ENCODE assay signal across 21 cellular contexts in genomic region chr5:136811086-136811485, GRCh38.
DNase-seq lines count a peak whose midpoint lies in the region; ATAC-seq and TF ChIP-seq lines count a peak whose summit lies in the region.
"Had no signal": no experiment of that assay in that cellular context is flagged by ENCODE, and none has a peak within 500 bp of the region (broad histone marks: within the 10 kb centered on the region; RNA-seq: fewer than 3 reads in every experiment).

No MANE protein-coding gene starts in this region.

- peaks cover 0 to 28% (median 20%) of the 10 kb centered on the region in 9 donors for H3K4me1 ChIP-seq in heart right ventricle
- peaks cover 38% of the 10 kb centered on the region for H3K4me1 ChIP-seq in adipocyte (ENCODE audit: control insufficient read depth, insufficient read depth, low read length)
- H3K4me1 ChIP-seq: Peyer's patch, SJCRH30 had no signal

- BruUV-seq in MCF 10A (replicated peaks; lab: Mats Ljungman, UMichigan) = no TSS peak

- 44 to 53% methylated on average over 3 of the region's 3 CpGs for WGBS in heart right ventricle, 2 donors

- H3K9ac ChIP-seq in adipocyte (ENCODE audit: low read length) = no peak overlapping the region

- POLR2A ChIA-PET in MCF 10A (lab: Yijun Ruan, JAX) = interaction anchor here (0.9 to 1.3 kb wide), 2 partner anchors 8 to 16 kb away, joined by 3 to 4 read pairs; no protein-coding TSS in a partner anchor

- H3K9me3 ChIP-seq in heart right ventricle (no peaks in the 10 kb centered on the region), adipocyte (ENCODE audit: control insufficient read depth, low read length) (no peaks in the 10 kb centered on the region)
- H3K9me3 ChIP-seq: neutrophil, Peyer's patch, SJCRH30, thoracic aorta had no signal

- no peak for ATAC-seq in heart right ventricle
- ATAC-seq in Right ventricle myocardium inferior = no peak
- ATAC-seq in HG03521 (IDR thresholded peaks at IDR 0.05; ENCODE audit: unreplicated experiment) = no peak
- ATAC-seq in GM19463 (IDR thresholded peaks at IDR 0.05; ENCODE audit: unreplicated experiment) = no peak

- CTCF ChIA-PET in MCF 10A (lab: Yijun Ruan, JAX) = interaction anchor here (0.5 to 1.5 kb wide), 6 partner anchors 29 to 745 kb away, joined by 3 to 4 read pairs (median 4); no protein-coding TSS in a partner anchor

- no peaks in the 10 kb centered on the region for H3K27me3 ChIP-seq in heart right ventricle
- no peaks in the 10 kb centered on the region for H3K27me3 ChIP-seq in adipocyte (replicated peaks; ENCODE audit: control insufficient read depth, insufficient read depth, low read length)
- H3K27me3 ChIP-seq: neutrophil, Peyer's patch, SJCRH30 had no signal

- H3K36me3 Mint-ChIP-seq in mesothelial cell of epicardium (no peaks in the 10 kb centered on the region), MCF 10A (ENCODE audit: insufficient read depth, unreplicated experiment) (no peaks in the 10 kb centered on the region)
- H3K36me3 Mint-ChIP-seq: activated naive CD8-positive, alpha-beta T cell treated with anti-CD3 and anti-CD28 coated beads, Interleukin-2, amount 10 ng/mL, durations not matched to agents 7 days and 5 days; brain; CD4-positive, alpha-beta memory T cell had no signal

- no peak overlapping the region for H3K4me3 Mint-ChIP-seq in mesothelial cell of epicardium
- H3K4me3 Mint-ChIP-seq in MCF 10A (ENCODE audit: unreplicated experiment) = no peak overlapping the region
- H3K4me3 Mint-ChIP-seq: activated CD4-positive, alpha-beta memory T cell treated with anti-CD3 and anti-CD28 coated beads, Interleukin-2, amount 10 ng/mL, durations not matched to agents 7 days and 5 days; activated naive CD8-positive, alpha-beta T cell treated with anti-CD3 and anti-CD28 coated beads, Interleukin-2, amount 10 ng/mL, durations not matched to agents 7 days and 5 days; brain; CD4-positive, alpha-beta memory T cell; stimulated activated naive CD8-positive, alpha-beta T cell treated with anti-CD3 and anti-CD28 coated beads, Interleukin-15, Interleukin-2, amounts not matched to agents 100 ng/mL and 50 ng/mL, for 24 hours had no signal

- H3K27me3 Mint-ChIP-seq in mesothelial cell of epicardium (ENCODE audit: low read depth) (peaks cover 7% of the 10 kb centered on the region), MCF 10A (ENCODE audit: insufficient read depth, unreplicated experiment) (peaks cover 12% of the 10 kb centered on the region)
- H3K27me3 Mint-ChIP-seq: activated CD4-positive, alpha-beta memory T cell treated with anti-CD3 and anti-CD28 coated beads, Interleukin-2, amount 10 ng/mL, durations not matched to agents 7 days and 5 days; activated naive CD8-positive, alpha-beta T cell treated with anti-CD3 and anti-CD28 coated beads, Interleukin-2, amount 10 ng/mL, durations not matched to agents 7 days and 5 days; brain; CD4-positive, alpha-beta memory T cell; stimulated activated naive CD8-positive, alpha-beta T cell treated with anti-CD3 and anti-CD28 coated beads, Interleukin-15, Interleukin-2, amounts not matched to agents 100 ng/mL and 50 ng/mL, for 24 hours had no signal

- no peaks in the 10 kb centered on the region for H3K4me1 Mint-ChIP-seq in mesothelial cell of epicardium
- peaks cover 12% of the 10 kb centered on the region for H3K4me1 Mint-ChIP-seq in MCF 10A (ENCODE audit: insufficient read depth, unreplicated experiment)
- H3K4me1 Mint-ChIP-seq: activated CD4-positive, alpha-beta memory T cell treated with anti-CD3 and anti-CD28 coated beads, Interleukin-2, amount 10 ng/mL, durations not matched to agents 7 days and 5 days; activated naive CD8-positive, alpha-beta T cell treated with anti-CD3 and anti-CD28 coated beads, Interleukin-2, amount 10 ng/mL, durations not matched to agents 7 days and 5 days had no signal

- H3K36me3 ChIP-seq in heart right ventricle = no peaks in the 10 kb centered on the region
- H3K36me3 ChIP-seq in adipocyte (ENCODE audit: control insufficient read depth, insufficient read depth, low read length, severe bottlenecking) = no peaks in the 10 kb centered on the region
- H3K36me3 ChIP-seq: neutrophil, Peyer's patch, SJCRH30, thoracic aorta had no signal

- DNase-seq in heart right ventricle = no peak
- no peak for DNase-seq in Right ventricle myocardium inferior (ENCODE audit: missing footprints)
- DNase-seq in adipocyte (ENCODE audit: low read depth) = peak; percentile 11
- DNase-seq in fibroblast of the aortic adventitia (ENCODE audit: low read depth) = peak; percentile 59
- no peak for DNase-seq in mesothelial cell of epicardium (ENCODE audit: low spot score in 2 of 2, unreplicated experiment in 2 of 2)
- DNase-seq in MCF 10A (ENCODE audit: unreplicated experiment) = no peak
- DNase-seq: activated CD4-positive, alpha-beta memory T cell treated with anti-CD3 and anti-CD28 coated beads, Interleukin-2, amount 10 ng/mL, durations not matched to agents 7 days and 5 days; activated CD4-positive, alpha-beta T cell treated with anti-CD3 and anti-CD28 coated beads for 1 hour; activated naive CD8-positive, alpha-beta T cell treated with anti-CD3 and anti-CD28 coated beads, Interleukin-2, amount 10 ng/mL, durations not matched to agents 7 days and 5 days; NCI-H1105; NCI-H187 treated with DMSO at 0.1 percent for 48 hours; Peyer's patch had no signal

- H3K9me3 Mint-ChIP-seq in mesothelial cell of epicardium (no peaks in the 10 kb centered on the region), MCF 10A (ENCODE audit: unreplicated experiment) (no peaks in the 10 kb centered on the region)
- H3K9me3 Mint-ChIP-seq: activated naive CD8-positive, alpha-beta T cell treated with anti-CD3 and anti-CD28 coated beads, Interleukin-2, amount 10 ng/mL, durations not matched to agents 7 days and 5 days; brain; stimulated activated naive CD8-positive, alpha-beta T cell treated with anti-CD3 and anti-CD28 coated beads, Interleukin-15, Interleukin-2, amounts not matched to agents 100 ng/mL and 50 ng/mL, for 24 hours had no signal

- peak overlapping the region in 6 of 10 donors; percentile 4 to 62 (median 40) for H3K27ac ChIP-seq in heart right ventricle
- H3K27ac ChIP-seq: neutrophil, Peyer's patch, SJCRH30, thoracic aorta had no signal

- no peak for TF ChIP-seq CTCF in heart right ventricle (IDR thresholded peaks at IDR 0.05)
- TF ChIP-seq CTCF in fibroblast of the aortic adventitia (IDR thresholded peaks at IDR 0.05; ENCODE audit: insufficient read depth, low read length) = no peak
- TF ChIP-seq CTCF in mesothelial cell of epicardium (IDR thresholded peaks at IDR 0.05; ENCODE audit: unreplicated experiment) = no peak
- TF ChIP-seq CTCF in MCF 10A (IDR thresholded peaks at IDR 0.05; ENCODE audit: unreplicated experiment) = no peak

- intact Hi-C loops in heart right ventricle (cut with DNase I) = loop anchor here in 2 of 10 donors (10.0 kb wide), 2 partner anchors 174 to 184 kb away; no protein-coding TSS in a partner anchor
- intact Hi-C loops in Right ventricle myocardium inferior (cut with DNase I) = no loop called here
- intact Hi-C loops in MCF 10A (cut with micrococcal nuclease) = no loop called here

- H3K27ac Mint-ChIP-seq in mesothelial cell of epicardium (no peak overlapping the region), MCF 10A (ENCODE audit: low read depth, unreplicated experiment) (no peak overlapping the region)
- H3K27ac Mint-ChIP-seq: activated CD4-positive, alpha-beta memory T cell treated with anti-CD3 and anti-CD28 coated beads, Interleukin-2, amount 10 ng/mL, durations not matched to agents 7 days and 5 days; activated naive CD8-positive, alpha-beta T cell treated with anti-CD3 and anti-CD28 coated beads, Interleukin-2, amount 10 ng/mL, durations not matched to agents 7 days and 5 days; CD4-positive, alpha-beta memory T cell; stimulated activated naive CD8-positive, alpha-beta T cell treated with anti-CD3 and anti-CD28 coated beads, Interleukin-15, Interleukin-2, amounts not matched to agents 100 ng/mL and 50 ng/mL, for 24 hours had no signal

- H3K4me3 ChIP-seq in heart right ventricle (no peak overlapping the region), adipocyte (ENCODE audit: low read length) (no peak overlapping the region), fibroblast of the aortic adventitia (ENCODE audit: low read depth, low read length) (no peak overlapping the region)
- H3K4me3 ChIP-seq: Peyer's patch, SJCRH30, skin epidermis, thoracic aorta had no signal

Comparison
In these comparisons a context has a peak if more than half of its experiments do, and no peak if none do; other contexts are left out.
1. DNase-seq: peak in adipocyte (single experiment) and fibroblast of the aortic adventitia (single experiment); none in heart right ventricle (0 of 2), Right ventricle myocardium inferior (single experiment), mesothelial cell of epicardium (0 of 2) and MCF 10A (single experiment).